Comparison of ENCODE assay signal across 8 cellular contexts in the genomic region with DNA sequence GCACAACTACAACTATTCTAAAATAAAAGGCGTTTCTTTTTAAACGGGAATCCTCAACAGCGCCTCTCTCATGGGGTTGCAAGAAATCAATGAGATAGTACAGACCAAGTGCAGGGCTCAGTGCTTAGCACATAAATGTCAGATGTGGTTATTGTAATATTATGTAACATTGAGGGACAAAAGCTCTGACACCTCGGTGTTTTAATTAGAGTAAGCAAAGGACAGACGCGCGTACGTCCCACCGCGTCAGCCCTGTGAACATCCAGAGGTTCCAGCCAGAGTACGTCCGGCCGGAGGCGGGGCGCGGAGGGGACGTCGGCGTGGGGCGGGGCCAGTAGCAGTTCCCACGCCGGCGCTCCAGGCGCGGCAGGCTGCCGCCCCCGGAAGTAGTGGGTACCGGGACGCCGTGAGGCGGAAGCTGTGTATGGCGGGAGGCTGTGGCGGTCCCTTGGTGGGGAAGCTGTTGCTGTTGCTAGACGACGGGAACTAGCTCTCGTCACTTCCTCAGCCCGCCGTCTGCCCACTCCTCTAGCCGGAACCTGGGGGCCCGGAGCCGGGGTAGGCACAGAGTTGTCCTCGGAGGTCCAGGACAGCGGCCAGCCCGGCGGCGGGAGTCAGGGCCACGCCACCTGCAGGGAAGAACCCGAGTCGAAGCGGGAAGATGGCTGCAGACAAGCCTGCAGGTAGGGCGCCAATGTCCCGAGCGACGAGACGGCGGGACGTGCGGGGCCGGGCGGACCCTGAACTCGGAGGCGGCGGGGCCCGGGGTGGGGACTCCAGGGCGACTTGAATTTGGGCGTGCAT. TPM values are rescaled to one million over a fixed set of nuclear protein-coding genes. Genes with fewer than 3 reads are reported as not detected.
DNase-seq lines count a peak whose midpoint lies in the region; ATAC-seq and TF ChIP-seq lines count a peak whose summit lies in the region.

Gene CNOT10, plus strand, starts transcription at position 389 of the 804 bp plus-strand sequence. Its CDS starts 273 bp downstream, at position 662.

- peak within 1 kb of the TSS; percentile 78 for H3K4me3 ChIP-seq in epithelial cell of esophagus (ENCODE audit: low read length)
- peak within 1 kb of the TSS; percentile 93 for H3K4me3 ChIP-seq in mononuclear cell (ENCODE audit: low read length)

- no peaks in the 10 kb centered on the region for H3K27me3 ChIP-seq in mononuclear cell (ENCODE audit: insufficient read depth, low read length)

- peak; percentile 63 for DNase-seq in DMS153 treated with DMSO at 0.1 percent for 48 hours (lab: John Stamatoyannopoulos, UW; ENCODE audit: unreplicated experiment)
- peak; percentile 70 for DNase-seq in OCI-M2 (lab: John Stamatoyannopoulos, UW; ENCODE audit: unreplicated experiment)
- DNase-seq in activated T-cell treated with anti-CD3 and anti-CD28 coated beads for 4 hours, result peak; percentile 91
- peak; percentile 96 for DNase-seq in epithelial cell of esophagus (ENCODE audit: low read depth)
- DNase-seq in stimulated activated CD8-positive, alpha-beta memory T cell treated with anti-CD3 and anti-CD28 coated beads, Interleukin-4, amount 100 ng/mL, for 1 hour (ENCODE audit: low read depth in 2 of 2, low spot score in 1 of 2), result peak; percentile 88 to 90

- peaks cover 24% of the 10 kb centered on the region for H3K4me1 ChIP-seq in mononuclear cell (ENCODE audit: insufficient read depth, low read length)

- peak; percentile 30; the same call in 1 of the 2 replicates for TF ChIP-seq EP300 in Ishikawa (IDR thresholded peaks at IDR 0.05; ENCODE audit: borderline replicate concordance)

- peak; percentile 10 for TF ChIP-seq CTCF in epithelial cell of esophagus (IDR thresholded peaks at IDR 0.05; ENCODE audit: insufficient read depth, low read depth, low read length, missing control alignments)

- H3K9me3 ChIP-seq in mononuclear cell (ENCODE audit: low read depth, low read length), result no peaks in the 10 kb centered on the region

- TF ChIP-seq RAD21 in Ishikawa (IDR thresholded peaks at IDR 0.05; ENCODE audit: low read depth), result no peak

- peak; percentile 97 for ATAC-seq in GM21576 (IDR thresholded peaks at IDR 0.05; ENCODE audit: unreplicated experiment)

TF ChIP-seq in Ishikawa, 13 proteins besides CTCF, POLR2A, EP300 and RAD21:
- TF ChIP-seq REST (IDR thresholded peaks at IDR 0.05; ENCODE audit: low read depth), result no peak
- peak; percentile 60 for TF ChIP-seq EGR1 (IDR thresholded peaks at IDR 0.05)
- no peak; the same call in none of the 2 replicates for TF ChIP-seq TCF12 (IDR thresholded peaks at IDR 0.05; ENCODE audit: low read depth)
- peak; percentile 79 for TF ChIP-seq MAX (IDR thresholded peaks at IDR 0.05)
- no peak for TF ChIP-seq USF1 (IDR thresholded peaks at IDR 0.05)
- TF ChIP-seq FOXM1 (IDR thresholded peaks at IDR 0.05; ENCODE audit: borderline replicate concordance, low read depth), result peak; percentile 26
- no peak for TF ChIP-seq TEAD4 (IDR thresholded peaks at IDR 0.05)
- no peak for TF ChIP-seq CEBPB (IDR thresholded peaks at IDR 0.05)
- peak; percentile 76 for TF ChIP-seq YY1 (IDR thresholded peaks at IDR 0.05; ENCODE audit: low read depth)
- no peak; the same call in 1 of the 2 replicates for TF ChIP-seq ZBTB7A (IDR thresholded peaks at IDR 0.05; ENCODE audit: low read depth)
- peak; percentile 82 for TF ChIP-seq TAF1 (IDR thresholded peaks at IDR 0.05; ENCODE audit: low read depth)
- peak; percentile 56; the same call in 1 of the 2 replicates for TF ChIP-seq NFIC (IDR thresholded peaks at IDR 0.05)
- TF ChIP-seq CREB1 (IDR thresholded peaks at IDR 0.05; ENCODE audit: low read depth), result no peak
TF ChIP-seq in Ishikawa: peak in this region for 6.

RNA-seq across cellular contexts. Expression of gene CNOT10, which starts in this region (rescaled TPM):
- total RNA-seq in mononuclear cell, result 33.1 TPM

Comparison
In these comparisons a context has a peak if more than half of its experiments do, and no peak if none do; other contexts are left out.
1. Peak in every context shown above with its lines: DNase-seq, ATAC-seq and H3K4me3 ChIP-seq.